ENCODE assay signal across 1 cellular context in the genomic region with DNA sequence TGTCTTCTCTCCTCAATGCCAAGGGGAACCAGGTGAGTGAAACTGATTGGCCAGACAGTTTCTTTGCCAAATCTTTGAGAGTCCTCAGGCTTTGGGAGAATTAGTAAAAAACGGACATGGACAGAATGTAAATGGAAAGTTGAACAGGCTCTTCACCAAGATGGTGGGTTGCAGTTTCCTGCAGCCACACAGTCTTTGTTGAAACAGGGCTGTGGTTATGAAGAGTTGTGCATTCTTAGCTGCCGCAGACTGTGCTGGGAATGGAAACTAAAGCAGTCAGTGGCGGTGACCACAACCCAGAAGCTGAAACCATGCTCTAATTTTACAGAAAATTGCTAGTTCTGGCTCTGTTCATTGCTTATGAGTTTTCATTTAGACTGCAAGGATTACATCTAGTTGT.
A peak's percentile ranks its signal among the peaks of the same experiment; 100 is the strongest.
TF ChIP-seq lines count a peak whose summit lies in the region.

No MANE protein-coding gene starts in this region.

TF ChIP-seq in GM12878, 131 proteins besides CTCF, POLR2A, EP300 and RAD21 (continued from another document):
- TF ChIP-seq IKZF1 (conservative IDR thresholded peaks at IDR 0.05) (peak; percentile 77), RB1 (IDR thresholded peaks at IDR 0.05; ENCODE audit: borderline replicate concordance) (no peak), NBN (IDR thresholded peaks at IDR 0.05) (peak; percentile 49; the same call in 1 of the 2 replicates), YBX1 (IDR thresholded peaks at IDR 0.05) (no peak), MLLT1 (IDR thresholded peaks at IDR 0.05) (peak; percentile 42; the same call in 1 of the 2 replicates), HDGF (IDR thresholded peaks at IDR 0.05) (no peak), ZNF24 (IDR thresholded peaks at IDR 0.05) (no peak; the same call in 1 of the 2 replicates), ETV6 (conservative IDR thresholded peaks at IDR 0.05 in 1 of 2, IDR thresholded peaks at IDR 0.05 in 1 of 2; ENCODE audit: borderline replicate concordance in 1 of 2, low read depth in 1 of 2) (peak in 1 of 2 experiments; percentile 86; a peak in 2 of 4 replicates), TBL1XR1 (IDR thresholded peaks at IDR 0.05; ENCODE audit: low read depth, low read length) (peak; percentile 86), MXI1 (IDR thresholded peaks at IDR 0.05; ENCODE audit: low read depth, low read length) (no peak), SPI1 (IDR thresholded peaks at IDR 0.05; ENCODE audit: borderline replicate concordance, insufficient read depth, low read depth, low read length) (no peak), BRCA1 (IDR thresholded peaks at IDR 0.05; ENCODE audit: low read depth, low read length) (no peak), ATF7 (IDR thresholded peaks at IDR 0.05; ENCODE audit: low read depth) (peak; percentile 45; the same call in 1 of the 2 replicates)
- TF ChIP-seq, protein P1, sequence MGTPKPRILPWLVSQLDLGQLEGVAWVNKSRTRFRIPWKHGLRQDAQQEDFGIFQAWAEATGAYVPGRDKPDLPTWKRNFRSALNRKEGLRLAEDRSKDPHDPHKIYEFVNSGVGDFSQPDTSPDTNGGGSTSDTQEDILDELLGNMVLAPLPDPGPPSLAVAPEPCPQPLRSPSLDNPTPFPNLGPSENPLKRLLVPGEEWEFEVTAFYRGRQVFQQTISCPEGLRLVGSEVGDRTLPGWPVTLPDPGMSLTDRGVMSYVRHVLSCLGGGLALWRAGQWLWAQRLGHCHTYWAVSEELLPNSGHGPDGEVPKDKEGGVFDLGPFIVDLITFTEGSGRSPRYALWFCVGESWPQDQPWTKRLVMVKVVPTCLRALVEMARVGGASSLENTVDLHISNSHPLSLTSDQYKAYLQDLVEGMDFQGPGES (IDR thresholded peaks at IDR 0.05) = no peak
